In genomic region chr2:186592137-186592875, GRCh38 we compare ENCODE assay signal across 13 cellular contexts. TPM values are rescaled to one million over a fixed set of nuclear protein-coding genes. Genes with fewer than 3 reads are reported as not detected.
DNase-seq lines count a peak whose midpoint lies in the region; ATAC-seq, FAIRE-seq and TF ChIP-seq lines count a peak whose summit lies in the region.
"Had no signal": no experiment of that assay in that cellular context is flagged by ENCODE, and none has a peak within 500 bp of the region (broad histone marks: within the 10 kb centered on the region; RNA-seq: fewer than 3 reads in every experiment).

No MANE protein-coding gene starts in this region.

- H3K9me3 ChIP-seq in HepG2 (ENCODE audit: low read length) (no peaks in the 10 kb centered on the region), right lobe of liver (no peaks in the 10 kb centered on the region), mammary epithelial cell (replicated peaks; ENCODE audit: insufficient read depth, low read length) (no peaks in the 10 kb centered on the region), left lung (no peaks in the 10 kb centered on the region), upper lobe of right lung (no peaks in the 10 kb centered on the region)
- H3K9me3 ChIP-seq: HAP-1 had no signal

- POLR2A ChIA-PET in HepG2 (lab: Yijun Ruan, JAX) = interaction anchor here (0.9 kb wide), 1 partner anchor 59 kb away, joined by 5 read pairs; no protein-coding TSS in a partner anchor

- no peak for FAIRE-seq in HepG2 (lab: Jason Lieb, UNC)

- 88% methylated on average over 5 of the region's 5 CpGs for WGBS in HepG2 (ENCODE audit: low lambda C conversion rate)
- WGBS in right lobe of liver (ENCODE audit: insufficient coverage, low coverage, low lambda C conversion rate, missing lambda C conversion rate) = 90% methylated on average over 5 of the region's 5 CpGs
- 98% methylated on average over 5 of the region's 5 CpGs for WGBS in mammary epithelial cell (ENCODE audit: low coverage, missing lambda C conversion rate)

- dilution Hi-C loops in mammary epithelial cell (cut with HindIII; ENCODE audit: low sequenced_read_pairs) = no loop called here

- in situ Hi-C loops in HepG2 (cut with HindIII; ENCODE audit: extremely low pct_ligation_motif_present, low pct_unique_long_range_greater_than_20kb) = no loop called here
- in situ Hi-C loops in mammary epithelial cell (cut with MboI; ENCODE audit: low sequenced_read_pairs in 2 of 2) = no loop called here

- H3K27ac ChIP-seq in HepG2 (ENCODE audit: extremely low read length, insufficient read depth, low read length) (peak overlapping the region; percentile 89), right lobe of liver (peak overlapping the region in 1 of 3 donors; percentile 1), mammary epithelial cell (ENCODE audit: insufficient read depth, low read depth, low read length) (no peak overlapping the region), left lung (peak overlapping the region in 1 of 2 donors; percentile 2), upper lobe of right lung (no peak overlapping the region)
- H3K27ac ChIP-seq: C4-2B, HL-60 had no signal

- no peak for TF ChIP-seq CTCF in HepG2 (CRISPR knock-in tag; IDR thresholded peaks at IDR 0.05)
- TF ChIP-seq CTCF in right lobe of liver (IDR thresholded peaks at IDR 0.05) = no peak
- TF ChIP-seq CTCF in mammary epithelial cell (conservative IDR thresholded peaks at IDR 0.05 in 1 of 2, IDR thresholded peaks at IDR 0.05 in 1 of 2; ENCODE audit: extremely low read depth in 1 of 2, insufficient read depth in 1 of 2, low read depth in 1 of 2, low read length in 2 of 2) = no peak
- TF ChIP-seq CTCF in left lung (IDR thresholded peaks at IDR 0.05) = no peak
- no peak for TF ChIP-seq CTCF in upper lobe of right lung (IDR thresholded peaks at IDR 0.05)

- H3K36me3 ChIP-seq in HepG2 (replicated peaks in 1 of 2; ENCODE audit: control insufficient read depth in 1 of 2, insufficient read depth in 2 of 2, low read length in 2 of 2) = no peaks in the 10 kb centered on the region
- no peaks in the 10 kb centered on the region for H3K36me3 ChIP-seq in right lobe of liver
- H3K36me3 ChIP-seq in mammary epithelial cell (ENCODE audit: insufficient read depth, low read length) = no peaks in the 10 kb centered on the region
- no peaks in the 10 kb centered on the region for H3K36me3 ChIP-seq in left lung
- H3K36me3 ChIP-seq in upper lobe of right lung = no peaks in the 10 kb centered on the region
- H3K36me3 ChIP-seq: HAP-1 had no signal

- BruUV-seq in HepG2 (replicated peaks; lab: Mats Ljungman, UMichigan) (no TSS peak), mammary epithelial cell (replicated peaks; lab: Mats Ljungman, UMichigan) (no TSS peak)

- H3K4me2 ChIP-seq in HepG2 (ENCODE audit: low read depth, low read length) (peak overlapping the region; percentile 97), mammary epithelial cell (ENCODE audit: insufficient read depth, low read depth, low read length) (peak overlapping the region; percentile 92)

- no peak for TF ChIP-seq POLR2A in HepG2 (IDR thresholded peaks at IDR 0.05; ENCODE audit: insufficient read depth in 1 of 2, low read depth in 2 of 2, low read length in 2 of 2)
- TF ChIP-seq POLR2A in right lobe of liver (IDR thresholded peaks at IDR 0.05) = no peak

- DNase-seq in HepG2 (ENCODE audit: low spot score) = no peak
- no peak for DNase-seq in right lobe of liver
- DNase-seq in mammary epithelial cell = no peak
- DNase-seq in left lung = no peak
- DNase-seq in upper lobe of right lung = no peak
- no peak for DNase-seq in HT-29 (ENCODE audit: low spot score)
- DNase-seq: NCI-H446 had no signal

- H3K27me3 ChIP-seq in HepG2 (ENCODE audit: control insufficient read depth in 1 of 2, insufficient read depth in 2 of 2, low read length in 2 of 2) (no peaks in the 10 kb centered on the region; a peak in 2 of 5 replicates), right lobe of liver (no peaks in the 10 kb centered on the region), mammary epithelial cell (ENCODE audit: insufficient read depth, low read length) (no peaks in the 10 kb centered on the region), left lung (no peaks in the 10 kb centered on the region), upper lobe of right lung (no peaks in the 10 kb centered on the region)

- ATAC-seq in HepG2 = no peak
- no peak for ATAC-seq in right lobe of liver
- ATAC-seq in left lung = no peak
- ATAC-seq in upper lobe of right lung = no peak
- no peak for ATAC-seq in GM21825 (IDR thresholded peaks at IDR 0.05; ENCODE audit: unreplicated experiment)
- ATAC-seq in HG03139 (IDR thresholded peaks at IDR 0.05; ENCODE audit: unreplicated experiment) = no peak
- ATAC-seq: esophagus mucosa had no signal

- intact Hi-C loops in HepG2 (cut with micrococcal nuclease; ENCODE audit: unreplicated experiment) (no loop called here), right lobe of liver (cut with DNase I) (no loop called here), mammary epithelial cell (cut with micrococcal nuclease) (no loop called here), left lung (cut with DNase I) (no loop called here), upper lobe of right lung (cut with DNase I) (no loop called here)

- TF ChIP-seq RAD21 in HepG2 (CRISPR knock-in tag; IDR thresholded peaks at IDR 0.05) = no peak

- H3K4me1 ChIP-seq in HepG2 (ENCODE audit: insufficient read depth, low read length) (peaks cover 59% of the 10 kb centered on the region), right lobe of liver (peaks cover 0 to 27% (median 5%) of the 10 kb centered on the region in 4 donors), mammary epithelial cell (ENCODE audit: insufficient read depth, low read length) (peaks cover 17% of the 10 kb centered on the region), left lung (peaks cover 12 to 62% of the 10 kb centered on the region in 2 donors), upper lobe of right lung (peaks cover 42% of the 10 kb centered on the region)

- CTCF ChIA-PET in HepG2 (lab: Yijun Ruan, JAX; ENCODE audit: low intra/inter-chr PET ratio, low total read pairs) (no interaction called here), mammary epithelial cell (lab: Charles Lee; ENCODE audit: low non-redundant PET) (no interaction called here)

- H2AFZ ChIP-seq in HepG2 (ENCODE audit: low read length) = no peak overlapping the region
- no peak overlapping the region for H2AFZ ChIP-seq in mammary epithelial cell (ENCODE audit: low read depth, low read length)

- H3K4me3 ChIP-seq in HepG2 (replicated peaks in 1 of 3; ENCODE audit: insufficient read depth in 1 of 3, low read depth in 2 of 3, low read length in 3 of 3) (peak overlapping the region; percentile 92 to 97 (median 95); a peak in 4 of 6 replicates), right lobe of liver (no peak overlapping the region), mammary epithelial cell (replicated peaks in 1 of 3; ENCODE audit: insufficient read depth in 1 of 3, low read depth in 2 of 3, low read length in 3 of 3) (peak overlapping the region in 2 of 3 experiments; percentile 1 to 89), left lung (peak overlapping the region; percentile 75 to 88), upper lobe of right lung (peak overlapping the region; percentile 73)

- H3K79me2 ChIP-seq in HepG2 (ENCODE audit: insufficient read depth, low read length) = peaks cover 70% of the 10 kb centered on the region
- peaks cover 68% of the 10 kb centered on the region for H3K79me2 ChIP-seq in mammary epithelial cell (ENCODE audit: insufficient read depth, low read length)

- H3K9ac ChIP-seq in HepG2 (ENCODE audit: insufficient read depth, low read depth, low read length) (no peak overlapping the region), mammary epithelial cell (ENCODE audit: insufficient read depth, low read length) (no peak overlapping the region)

- TF ChIP-seq EP300 in HepG2 (IDR thresholded peaks at IDR 0.05; ENCODE audit: low read depth in 2 of 2, low read length in 2 of 2) (no peak), HepG2 (CRISPR knock-in tag; IDR thresholded peaks at IDR 0.05; ENCODE audit: borderline replicate concordance) (no peak)

- H4K20me1 ChIP-seq in HepG2 (ENCODE audit: insufficient read depth, low read length) (peaks cover 10% of the 10 kb centered on the region; the same call in 1 of the 2 replicates), mammary epithelial cell (ENCODE audit: insufficient read depth, low read length) (no peaks in the 10 kb centered on the region)

TF ChIP-seq in HepG2, 621 proteins besides CTCF, POLR2A, EP300 and RAD21 (continues in another document):
- peak; percentile 73 for TF ChIP-seq ZNF460 (CRISPR knock-in tag; IDR thresholded peaks at IDR 0.05; ENCODE audit: borderline replicate concordance)
- no peak for TF ChIP-seq FOXP1 (IDR thresholded peaks at IDR 0.05)
- TF ChIP-seq FOXP1 (CRISPR knock-in tag; IDR thresholded peaks at IDR 0.05) = no peak

RNA-seq across cellular contexts. Expression of gene ITGAV, which starts 2.5 kb away (rescaled TPM):
- total RNA-seq in HepG2 (2016; rRNA removed; fragmentation: Illumina TruSeq; extraction: Trizol) (35.8 and 60.4 TPM in 2 replicates), right lobe of liver (10 to 100 TPM; 16.3 to 48.4 (median 26.4) TPM), mammary epithelial cell (100 to 1,000 TPM; 103 to 257 TPM), left lung (100 to 1,000 TPM in 1 of 2 donors, 10 to 100 TPM in 1; 90.0 to 175 TPM), upper lobe of right lung (67.0 TPM)
- total RNA-seq in HepG2 (2016; cell fraction: cytosol; rRNA removed; fragmentation: Illumina TruSeq; extraction: Trizol; ENCODE audit: low read depth) = 3.7 and 6.3 TPM in 2 replicates
- total RNA-seq in HepG2 (2016; cell fraction: insoluble cytoplasmic fraction; rRNA removed; fragmentation: Illumina TruSeq; extraction: Trizol) = 33.3 and 58.5 TPM in 2 replicates
- 7.7 and 8.2 TPM in 2 replicates for total RNA-seq in HepG2 (2016; cell fraction: membrane; rRNA removed; fragmentation: Illumina TruSeq; extraction: Trizol)
- total RNA-seq in HepG2 (2016; cell fraction: nucleus; rRNA removed; fragmentation: Illumina TruSeq; extraction: Trizol) = 74.9 and 86.9 TPM in 2 replicates
- polyA plus RNA-seq in HepG2 (2011; rRNA removed) (52.0 and 59.1 TPM in 2 replicates), mammary epithelial cell (45.5 TPM)
- 21.6 and 34.2 TPM in 2 replicates for polyA plus RNA-seq in HepG2 (2011; cell fraction: cytosol; rRNA removed)
- 55.2 and 64.5 TPM in 2 replicates for polyA plus RNA-seq in HepG2 (2011; cell fraction: nucleus; rRNA removed)
- 25.9 and 41.2 TPM in 2 replicates for polyA plus RNA-seq in HepG2 (2012)
- polyA plus RNA-seq in HepG2 (2016; cell fraction: cytosol; fragmentation: Illumina TruSeq; extraction: Trizol; ENCODE audit: low read depth) = 0.74 and 0.83 TPM in 2 replicates
- 14.0 and 15.7 TPM in 2 replicates for polyA plus RNA-seq in HepG2 (2016; cell fraction: insoluble cytoplasmic fraction; fragmentation: Illumina TruSeq; extraction: Trizol; ENCODE audit: low read depth)
- 1.8 and 2.3 TPM in 2 replicates for polyA plus RNA-seq in HepG2 (2016; cell fraction: membrane; fragmentation: Illumina TruSeq; extraction: Trizol; ENCODE audit: low read depth)
- 56.7 and 59.3 TPM in 2 replicates for polyA plus RNA-seq in HepG2 (2016; cell fraction: nucleus; fragmentation: Illumina TruSeq; extraction: Trizol; ENCODE audit: insufficient read depth, low read depth)
- 22.8 and 55.2 TPM in 2 replicates for polyA minus RNA-seq in HepG2 (2011; rRNA and poly(A)+ RNA removed; ENCODE audit: low replicate concordance)
- polyA minus RNA-seq in HepG2 (2011; cell fraction: cytosol; rRNA and poly(A)+ RNA removed) = 138 and 152 TPM in 2 replicates
- polyA minus RNA-seq in HepG2 (2011; cell fraction: nucleus; rRNA and poly(A)+ RNA removed) = 135 and 161 TPM in 2 replicates
- 123 TPM for polyA minus RNA-seq in mammary epithelial cell
- 32.2 and 33.7 TPM in 2 replicates for total RNA-seq in HT-29 (2014; rRNA removed; shearing (Covaris generic))

Comparison
In these comparisons a context has a peak if more than half of its experiments do, and no peak if none do; other contexts are left out.
1. H3K4me3 ChIP-seq: peak in HepG2 (3 of 3), mammary epithelial cell (2 of 3), left lung (2 of 2) and upper lobe of right lung (single experiment); none in right lobe of liver (0 of 3).